Comparison of ENCODE assay signal across 8 cellular contexts in genomic region chr3:72270072-72270611, GRCh38.
DNase-seq lines count a peak whose midpoint lies in the region; ATAC-seq and TF ChIP-seq lines count a peak whose summit lies in the region.

No MANE protein-coding gene starts in this region.

- H3K36me3 Mint-ChIP-seq in activated CD4-positive, alpha-beta memory T cell treated with anti-CD3 and anti-CD28 coated beads for 36 hours, result peaks cover 2% of the 10 kb centered on the region
- no peaks in the 10 kb centered on the region for H3K36me3 Mint-ChIP-seq in H9 (ENCODE audit: insufficient read depth in 1 of 3, low read depth in 3 of 3)
- H3K36me3 Mint-ChIP-seq in CD4-positive, alpha-beta memory T cell, result no peaks in the 10 kb centered on the region

- H3K4me2 ChIP-seq in H9 (ENCODE audit: insufficient read depth, insufficient read length, low read length), result no peak overlapping the region

- no peak overlapping the region for H2AK5ac ChIP-seq in H9 (ENCODE audit: insufficient read length, low read length)

- no CpG with 5 or more reads among the region's 8 CpGs for WGBS in H9 (ENCODE audit: extremely low coverage, insufficient read length, low lambda C conversion rate)

- H3K9me3 Mint-ChIP-seq in activated CD4-positive, alpha-beta memory T cell treated with anti-CD3 and anti-CD28 coated beads for 36 hours, result peaks cover 4% of the 10 kb centered on the region
- H3K9me3 Mint-ChIP-seq in stimulated activated naive CD8-positive, alpha-beta T cell treated with anti-CD3 and anti-CD28 coated beads, Interleukin-15, amount 100 ng/mL, for 72 hours, result peaks cover 7 to 9% of the 10 kb centered on the region in 2 donors
- H3K9me3 Mint-ChIP-seq in H9, result no peaks in the 10 kb centered on the region; a peak in 1 of 5 replicates
- H3K9me3 Mint-ChIP-seq in CD4-positive, alpha-beta memory T cell, result peaks cover 0 to 2% (median 0%) of the 10 kb centered on the region in 8 donors

- peak; percentile 31 for ATAC-seq in stimulated activated naive CD8-positive, alpha-beta T cell treated with anti-CD3 and anti-CD28 coated beads, Interleukin-15, amount 100 ng/mL, for 72 hours

- H3K9me3 ChIP-seq in right atrium auricular region (no peaks in the 10 kb centered on the region), H9 (ENCODE audit: control insufficient read depth, low read depth, low read length) (no peaks in the 10 kb centered on the region)
- H3K9me3 ChIP-seq in CD4-positive, alpha-beta memory T cell (ENCODE audit: control insufficient read depth in 1 of 2, low read length in 2 of 2), result no peaks in the 10 kb centered on the region

- H3K36me3 ChIP-seq in right atrium auricular region, result no peaks in the 10 kb centered on the region
- H3K36me3 ChIP-seq in CD4-positive, alpha-beta memory T cell (ENCODE audit: insufficient read depth, low read length), result no peaks in the 10 kb centered on the region

- H3K27ac ChIP-seq in right atrium auricular region (peak overlapping the region in 1 of 2 donors; percentile 29), H9 (ENCODE audit: insufficient read length, low read depth, low read length) (no peak overlapping the region)
- no peak overlapping the region for H3K27ac ChIP-seq in CD4-positive, alpha-beta memory T cell (ENCODE audit: low read depth, low read length)

- H4K8ac ChIP-seq in H9 (replicated peaks; ENCODE audit: insufficient read length, low read depth, low read length), result no peak overlapping the region

- no peak overlapping the region for H3K18ac ChIP-seq in H9 (ENCODE audit: insufficient read length, low read depth, low read length)

- POLR2A ChIA-PET in activated CD4-positive, alpha-beta memory T cell treated with anti-CD3 and anti-CD28 coated beads for 36 hours (lab: Charles Lee), result interaction anchor here (1.0 kb wide), 1 partner anchor 8 kb away, joined by 3 read pairs; no protein-coding TSS in a partner anchor
- POLR2A ChIA-PET in CD4-positive, alpha-beta memory T cell (lab: Charles Lee; ENCODE audit: partially characterized antibody), result interaction anchor here (1.0 kb wide), 1 partner anchor 41 kb away, joined by 3 read pairs; no protein-coding TSS in a partner anchor

- no peaks in the 10 kb centered on the region for H4K20me1 ChIP-seq in H9 (ENCODE audit: control insufficient read depth, insufficient read depth, insufficient read length)

- TF ChIP-seq CTCF in AG10803 (conservative IDR thresholded peaks at IDR 0.05; ENCODE audit: low read length) (no peak), right atrium auricular region (IDR thresholded peaks at IDR 0.05) (no peak), H9 (conservative IDR thresholded peaks at IDR 0.05) (no peak)

- no peak overlapping the region for H4K5ac ChIP-seq in H9 (ENCODE audit: insufficient read length, low read depth, low read length)

- CTCF ChIA-PET in activated CD4-positive, alpha-beta memory T cell treated with anti-CD3 and anti-CD28 coated beads for 36 hours (lab: Charles Lee), result no interaction called here
- CTCF ChIA-PET in CD4-positive, alpha-beta memory T cell (lab: Charles Lee; ENCODE audit: partially characterized antibody), result no interaction called here

- no peak overlapping the region for H3K23ac ChIP-seq in H9 (ENCODE audit: insufficient read length, low read depth, low read length)

- no peak overlapping the region for H2BK5ac ChIP-seq in H9 (ENCODE audit: insufficient read length, low read length)

- H4K91ac ChIP-seq in H9 (ENCODE audit: insufficient read length, low read depth, low read length), result no peak overlapping the region

- H3K4me3 ChIP-seq in AG10803 (ENCODE audit: low read length) (no peak overlapping the region), right atrium auricular region (no peak overlapping the region)
- no peak overlapping the region for H3K4me3 ChIP-seq in CD4-positive, alpha-beta memory T cell (ENCODE audit: low read length in 2 of 2)

- H3K4ac ChIP-seq in H9 (ENCODE audit: low read depth, low read length), result no peak overlapping the region

- H3K56ac ChIP-seq in H9 (ENCODE audit: insufficient read length, low read depth, low read length), result no peak overlapping the region

- H3K14ac ChIP-seq in H9 (ENCODE audit: insufficient read depth, low read length), result no peak overlapping the region

- H3K23me2 ChIP-seq in H9 (ENCODE audit: insufficient read length, low read depth, low read length, poor library complexity, severe bottlenecking), result no peaks in the 10 kb centered on the region

- H2BK15ac ChIP-seq in H9 (ENCODE audit: low read depth, low read length), result no peak overlapping the region

- H3K4me1 Mint-ChIP-seq in activated CD4-positive, alpha-beta memory T cell treated with anti-CD3 and anti-CD28 coated beads for 36 hours (ENCODE audit: low read depth), result peaks cover 55% of the 10 kb centered on the region
- H3K4me1 Mint-ChIP-seq in stimulated activated naive CD8-positive, alpha-beta T cell treated with anti-CD3 and anti-CD28 coated beads, Interleukin-15, amount 100 ng/mL, for 72 hours, result peaks cover 79% of the 10 kb centered on the region
- peaks cover 24 to 33% of the 10 kb centered on the region in 2 experiments for H3K4me1 Mint-ChIP-seq in H9
- peaks cover 13 to 45% (median 25%) of the 10 kb centered on the region in 4 donors for H3K4me1 Mint-ChIP-seq in CD4-positive, alpha-beta memory T cell

- H3K27ac Mint-ChIP-seq in activated CD4-positive, alpha-beta memory T cell treated with anti-CD3 and anti-CD28 coated beads for 36 hours, result peak overlapping the region; percentile 64
- peak overlapping the region; percentile 48 to 93 for H3K27ac Mint-ChIP-seq in stimulated activated naive CD8-positive, alpha-beta T cell treated with anti-CD3 and anti-CD28 coated beads, Interleukin-15, amount 100 ng/mL, for 72 hours
- peak overlapping the region in 1 of 3 experiments; percentile 44; a peak in 1 of 7 replicates for H3K27ac Mint-ChIP-seq in H9
- no peak overlapping the region for H3K27ac Mint-ChIP-seq in CD4-positive, alpha-beta memory T cell

- H3T11ph ChIP-seq in H9 (ENCODE audit: low read length), result no peak overlapping the region

- H2BK120ac ChIP-seq in H9 (ENCODE audit: low read depth, low read length, poor library complexity, severe bottlenecking), result no peak overlapping the region

- peak; percentile 97 for DNase-seq in AG10803 (ENCODE audit: low read depth)
- DNase-seq in HT1080 (ENCODE audit: low read depth), result peak; percentile 73
- DNase-seq in activated CD4-positive, alpha-beta memory T cell treated with anti-CD3 and anti-CD28 coated beads for 36 hours, result peak; percentile 47
- peak; percentile 97 for DNase-seq in right atrium auricular region (ENCODE audit: low spot score)
- DNase-seq in stimulated activated naive CD8-positive, alpha-beta T cell treated with anti-CD3 and anti-CD28 coated beads, Interleukin-15, amount 100 ng/mL, for 72 hours, result no peak
- DNase-seq in activated effector memory CD4-positive, alpha-beta T cell treated with Interleukin-2 at 50 U/mL for 16 hours, result no peak
- DNase-seq in H9, result no peak
- DNase-seq in CD4-positive, alpha-beta memory T cell, result no peak

- H2AFZ ChIP-seq in H9 (ENCODE audit: low read length), result no peak overlapping the region

- no peak overlapping the region for H3K9ac ChIP-seq in H9 (ENCODE audit: extremely low read depth, insufficient read length, low read length)

- H3K4me1 ChIP-seq in right atrium auricular region (peaks cover 0 to 47% of the 10 kb centered on the region in 2 donors), H9 (ENCODE audit: insufficient read depth, low read length) (no peaks in the 10 kb centered on the region)
- H3K4me1 ChIP-seq in CD4-positive, alpha-beta memory T cell (ENCODE audit: insufficient read depth, low read length), result peaks cover 32% of the 10 kb centered on the region

- no peaks in the 10 kb centered on the region for H3K79me2 ChIP-seq in H9 (ENCODE audit: insufficient read depth, low read length)

- intact Hi-C loops in activated CD4-positive, alpha-beta memory T cell treated with anti-CD3 and anti-CD28 coated beads for 36 hours (cut with micrococcal nuclease), result loop anchor here (1.0 to 5.0 kb wide), 2 partner anchors 10 to 157 kb away; no protein-coding TSS in a partner anchor
- intact Hi-C loops in CD4-positive, alpha-beta memory T cell (cut with micrococcal nuclease), result no loop called here

- H2BK20ac ChIP-seq in H9 (ENCODE audit: low read depth, low read length, poor library complexity, severe bottlenecking), result no peak overlapping the region

- H3K27me3 ChIP-seq in right atrium auricular region, result no peaks in the 10 kb centered on the region
- no peaks in the 10 kb centered on the region for H3K27me3 ChIP-seq in H9 (ENCODE audit: insufficient read depth, low read length)
- H3K27me3 ChIP-seq in CD4-positive, alpha-beta memory T cell (ENCODE audit: insufficient read depth, low read length), result no peaks in the 10 kb centered on the region

- H3K4me3 Mint-ChIP-seq in activated CD4-positive, alpha-beta memory T cell treated with anti-CD3 and anti-CD28 coated beads for 36 hours, result no peak overlapping the region
- peak overlapping the region in 1 of 2 donors; percentile 19 for H3K4me3 Mint-ChIP-seq in stimulated activated naive CD8-positive, alpha-beta T cell treated with anti-CD3 and anti-CD28 coated beads, Interleukin-15, amount 100 ng/mL, for 72 hours
- H3K4me3 Mint-ChIP-seq in H9, result no peak overlapping the region
- H3K4me3 Mint-ChIP-seq in CD4-positive, alpha-beta memory T cell, result peak overlapping the region in 1 of 8 donors; percentile 10

- no peaks in the 10 kb centered on the region for H3K79me1 ChIP-seq in H9 (ENCODE audit: insufficient read depth, low read depth, low read length, poor library complexity, severe bottlenecking)

- no peak overlapping the region for H2BK12ac ChIP-seq in H9 (ENCODE audit: insufficient read length, low read depth, low read length)

- H3K27me3 Mint-ChIP-seq in activated CD4-positive, alpha-beta memory T cell treated with anti-CD3 and anti-CD28 coated beads for 36 hours, result peaks cover 1% of the 10 kb centered on the region
- H3K27me3 Mint-ChIP-seq in stimulated activated naive CD8-positive, alpha-beta T cell treated with anti-CD3 and anti-CD28 coated beads, Interleukin-15, amount 100 ng/mL, for 72 hours, result peaks cover 6% of the 10 kb centered on the region
- peaks cover 2% of the 10 kb centered on the region; the same call in 1 of the 2 replicates for H3K27me3 Mint-ChIP-seq in H9 (ENCODE audit: low read depth)
- H3K27me3 Mint-ChIP-seq in CD4-positive, alpha-beta memory T cell, result no peaks in the 10 kb centered on the region

Comparison
In these comparisons a context has a peak if more than half of its experiments do, and no peak if none do; other contexts are left out.
1. DNase-seq: peak in AG10803 (single experiment), HT1080 (single experiment), activated CD4-positive, alpha-beta memory T cell treated with anti-CD3 and anti-CD28 coated beads for 36 hours (single experiment) and right atrium auricular region (single experiment); none in stimulated activated naive CD8-positive, alpha-beta T cell treated with anti-CD3 and anti-CD28 coated beads, Interleukin-15, amount 100 ng/mL, for 72 hours (0 of 2), activated effector memory CD4-positive, alpha-beta T cell treated with Interleukin-2 at 50 U/mL for 16 hours (single experiment), H9 (single experiment) and CD4-positive, alpha-beta memory T cell (0 of 5).
2. H3K27ac Mint-ChIP-seq: peak in activated CD4-positive, alpha-beta memory T cell treated with anti-CD3 and anti-CD28 coated beads for 36 hours (single experiment) and stimulated activated naive CD8-positive, alpha-beta T cell treated with anti-CD3 and anti-CD28 coated beads, Interleukin-15, amount 100 ng/mL, for 72 hours (2 of 2); none in CD4-positive, alpha-beta memory T cell (0 of 7).